8 cellular contexts compared by ENCODE assay signal in the genomic region with DNA sequence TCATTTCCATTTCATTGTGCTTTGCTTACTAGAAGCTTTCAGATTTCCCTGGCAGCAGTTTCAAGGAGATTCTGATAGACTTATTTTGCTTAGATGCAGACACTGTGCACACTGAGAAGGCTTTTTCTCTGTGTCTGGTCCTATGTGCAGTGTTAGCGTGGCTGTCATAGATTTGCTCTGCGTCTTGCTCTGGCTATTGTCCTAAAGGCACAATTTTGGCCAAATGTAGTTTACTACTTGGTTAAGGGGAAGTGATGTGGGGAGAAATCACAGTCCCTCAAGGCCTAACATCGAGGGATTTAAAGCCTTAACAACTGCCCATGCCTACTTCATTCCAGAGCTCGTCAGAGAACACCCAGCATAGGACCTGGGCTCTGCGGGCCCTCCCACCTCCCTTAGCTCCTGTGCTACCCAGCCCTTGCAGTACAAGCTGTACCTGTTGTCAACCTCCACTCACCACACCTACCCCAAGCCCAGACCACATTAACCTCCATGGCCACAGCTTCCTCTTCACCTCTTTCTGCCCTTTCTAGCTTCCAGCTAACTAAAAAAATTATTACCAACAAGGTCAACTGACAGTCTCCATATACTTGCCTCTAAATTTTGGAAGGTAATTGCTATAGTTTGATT. TPM values are rescaled to one million over a fixed set of nuclear protein-coding genes. Genes with fewer than 3 reads are reported as not detected.
DNase-seq lines count a peak whose midpoint lies in the region; ATAC-seq, FAIRE-seq and TF ChIP-seq lines count a peak whose summit lies in the region.

No MANE protein-coding gene starts in this region.

- no peaks in the 10 kb centered on the region for H3K27me3 ChIP-seq in neural progenitor cell

- peaks cover 7% of the 10 kb centered on the region for H3K4me1 Mint-ChIP-seq in neural progenitor cell

- H3K36me3 ChIP-seq in neural progenitor cell: no peaks in the 10 kb centered on the region

- no peaks in the 10 kb centered on the region for H3K4me1 ChIP-seq in neural progenitor cell

- H3K27ac ChIP-seq in neural progenitor cell: no peak overlapping the region

- H3K4me3 Mint-ChIP-seq in neural progenitor cell: no peak overlapping the region

- no peaks in the 10 kb centered on the region for H3K9me3 Mint-ChIP-seq in neural progenitor cell

- H3K27ac Mint-ChIP-seq in neural progenitor cell: no peak overlapping the region

- H3K79me2 ChIP-seq in neural progenitor cell (ENCODE audit: low read depth): no peaks in the 10 kb centered on the region

- ATAC-seq in GM18907 (IDR thresholded peaks at IDR 0.05; ENCODE audit: unreplicated experiment) (peak; percentile 87), HG03565 (IDR thresholded peaks at IDR 0.05; ENCODE audit: unreplicated experiment) (peak; percentile 63)

- no peak overlapping the region for H3K9ac ChIP-seq in neural progenitor cell

- no peaks in the 10 kb centered on the region for H3K36me3 Mint-ChIP-seq in neural progenitor cell

- no peak for TF ChIP-seq CTCF in neural progenitor cell (IDR thresholded peaks at IDR 0.05)

- H3K27me3 Mint-ChIP-seq in neural progenitor cell (ENCODE audit: insufficient read depth, low read depth): no peaks in the 10 kb centered on the region

- H4K20me1 ChIP-seq in neural progenitor cell (ENCODE audit: low read depth): no peaks in the 10 kb centered on the region

- no peak overlapping the region for H2AFZ ChIP-seq in neural progenitor cell (replicated peaks)

- DNase-seq in activated T-cell treated with anti-CD3 and anti-CD28 coated beads, Interleukin-2, amount 50 U/mL, for 48 hours: peak; percentile 70 to 71
- peak; percentile 37 to 67 for DNase-seq in stimulated activated CD4-positive, alpha-beta T cell treated with anti-CD3 and anti-CD28 coated beads, Interleukin-2, amount 100 ng/mL, for 24 hours
- DNase-seq in hypothalamus (lab: John Stamatoyannopoulos, UW) (no peak), neural progenitor cell (ENCODE audit: low spot score) (no peak), NCI-H2196 treated with DMSO at 0.1 percent for 48 hours (lab: John Stamatoyannopoulos, UW; ENCODE audit: unreplicated experiment) (no peak), RCC 7860 (ENCODE audit: low spot score) (no peak)

- no peaks in the 10 kb centered on the region for H3F3A ChIP-seq in neural progenitor cell (ENCODE audit: low read depth)

- no peaks in the 10 kb centered on the region for H3K9me3 ChIP-seq in neural progenitor cell (ENCODE audit: low read depth)

- no peak overlapping the region for H3K4me2 ChIP-seq in neural progenitor cell

- H3K4me3 ChIP-seq in neural progenitor cell: no peak overlapping the region

- FAIRE-seq in RCC 7860 (lab: Jason Lieb, UNC): no peak

RNA-seq across cellular contexts. Expression of a gene that starts 38.9 kb away (rescaled TPM):
- 15.3 and 33.6 TPM in 2 replicates for total RNA-seq in neural progenitor cell (ENCODE audit: low replicate concordance)

Comparison
In these comparisons a context has a peak if more than half of its experiments do, and no peak if none do; other contexts are left out.
1. DNase-seq: peak in activated T-cell treated with anti-CD3 and anti-CD28 coated beads, Interleukin-2, amount 50 U/mL, for 48 hours (2 of 2) and stimulated activated CD4-positive, alpha-beta T cell treated with anti-CD3 and anti-CD28 coated beads, Interleukin-2, amount 100 ng/mL, for 24 hours (2 of 2); none in hypothalamus (0 of 51), neural progenitor cell (single experiment), NCI-H2196 treated with DMSO at 0.1 percent for 48 hours (single experiment) and RCC 7860 (single experiment).